ENCODE assay signal across 15 cellular contexts in genomic region chr14:95697764-95698163, GRCh38. TPM values are rescaled to one million over a fixed set of nuclear protein-coding genes. Genes with fewer than 3 reads are reported as not detected.
A peak's percentile ranks its signal among the peaks of the same experiment; 100 is the strongest.
DNase-seq lines count a peak whose midpoint lies in the region; ATAC-seq lines count a peak whose summit lies in the region.
"Had no signal": no experiment of that assay in that cellular context is flagged by ENCODE, and none has a peak within 500 bp of the region (broad histone marks: within the 10 kb centered on the region; RNA-seq: fewer than 3 reads in every experiment).

No MANE protein-coding gene starts in this region.

- peaks cover 20% of the 10 kb centered on the region for H3K27me3 Mint-ChIP-seq in memory B cell
- H3K27me3 Mint-ChIP-seq in CD8-positive, alpha-beta memory T cell, result peaks cover 10 to 57% of the 10 kb centered on the region in 2 donors

- no peaks in the 10 kb centered on the region for H3K36me3 Mint-ChIP-seq in memory B cell
- no peaks in the 10 kb centered on the region for H3K36me3 Mint-ChIP-seq in CD8-positive, alpha-beta memory T cell

- no peak overlapping the region for H3K27ac Mint-ChIP-seq in memory B cell
- H3K27ac Mint-ChIP-seq in CD8-positive, alpha-beta memory T cell, result no peak overlapping the region
- H3K27ac Mint-ChIP-seq: progenitor cell of endocrine pancreas had no signal

- POLR2A ChIA-PET in CD8-positive, alpha-beta memory T cell (lab: Charles Lee), result no interaction called here

- H3K4me3 ChIP-seq in CD8-positive, alpha-beta memory T cell (ENCODE audit: low read length), result no peak overlapping the region

- H3K27ac ChIP-seq in CD8-positive, alpha-beta memory T cell (ENCODE audit: low read depth, low read length), result no peak overlapping the region

- no peaks in the 10 kb centered on the region for H3K9me3 ChIP-seq in CD8-positive, alpha-beta memory T cell (ENCODE audit: low read length)

- H3K27me3 ChIP-seq in CD8-positive, alpha-beta memory T cell (ENCODE audit: insufficient read depth, low read length, poor library complexity, severe bottlenecking), result no peaks in the 10 kb centered on the region

- peaks cover 15% of the 10 kb centered on the region for H3K4me1 Mint-ChIP-seq in memory B cell
- H3K4me1 Mint-ChIP-seq in CD8-positive, alpha-beta memory T cell, result no peaks in the 10 kb centered on the region

- CTCF ChIA-PET in CD8-positive, alpha-beta memory T cell (lab: Charles Lee), result interaction anchor here (0.5 kb wide), 1 partner anchor 24 kb away, joined by 3 read pairs; no protein-coding TSS in a partner anchor

- no peaks in the 10 kb centered on the region for H3K9me3 Mint-ChIP-seq in memory B cell
- peaks cover 0 to 2% (median 0%) of the 10 kb centered on the region in 5 donors for H3K9me3 Mint-ChIP-seq in CD8-positive, alpha-beta memory T cell

- H3K36me3 ChIP-seq in CD8-positive, alpha-beta memory T cell (ENCODE audit: insufficient read depth, low read length), result no peaks in the 10 kb centered on the region

- DNase-seq in memory B cell (ENCODE audit: low spot score in 2 of 2), result no peak
- DNase-seq in NCI-H2196 (lab: John Stamatoyannopoulos, UW; ENCODE audit: unreplicated experiment), result no peak
- DNase-seq in CD8-positive, alpha-beta memory T cell, result no peak
- no peak for DNase-seq in activated CD4-positive, CD25-positive, alpha-beta regulatory T cell treated with anti-CD3 and anti-CD28 coated beads, Interleukin-2, amount 50 U/mL, for 72 hours
- DNase-seq in NCI-H82 treated with DMSO at 0.1 percent for 48 hours (lab: John Stamatoyannopoulos, UW; ENCODE audit: unreplicated experiment), result no peak
- DNase-seq: amniotic stem cell; effector CD8-positive, alpha-beta T cell; NCI-H1105; stimulated activated CD4-positive, alpha-beta T cell treated with anti-CD3 and anti-CD28 coated beads, Interleukin-4, amount 100 ng/mL, for 1 hour had no signal

- peak; percentile 33 for ATAC-seq in GM18520 (IDR thresholded peaks at IDR 0.05; ENCODE audit: unreplicated experiment)
- peak; percentile 50 for ATAC-seq in GM21526 (IDR thresholded peaks at IDR 0.05; ENCODE audit: low FRiP score, unreplicated experiment)
- peak; percentile 45 for ATAC-seq in HG03135 (IDR thresholded peaks at IDR 0.05; ENCODE audit: unreplicated experiment)
- peak; percentile 75 for ATAC-seq in memory B cell (ENCODE audit: low read depth)
- ATAC-seq: left lobe of liver had no signal

- no peak overlapping the region for H3K4me3 Mint-ChIP-seq in memory B cell
- no peak overlapping the region for H3K4me3 Mint-ChIP-seq in CD8-positive, alpha-beta memory T cell

- H3K4me1 ChIP-seq in CD8-positive, alpha-beta memory T cell (ENCODE audit: insufficient read depth, low read length), result no peaks in the 10 kb centered on the region

RNA-seq across cellular contexts. Expression of gene TCL1B, which starts 11.5 kb away (rescaled TPM):
- not detected for total RNA-seq in CD8-positive, alpha-beta memory T cell
- polyA plus RNA-seq in CD8-positive, alpha-beta memory T cell, result not detected
- total RNA-seq: left lobe of liver; progenitor cell of endocrine pancreas; T-helper 2 cell treated with Interferon-gamma antibody and Interleukin-4, amounts not matched to agents 100 ng/mL and 5 ng/mL, for 36 hours had no signal

RNA-seq across cellular contexts. Expression of gene TCL1A, which starts 16.2 kb away (rescaled TPM):
- not detected for total RNA-seq in CD8-positive, alpha-beta memory T cell
- not detected for polyA plus RNA-seq in CD8-positive, alpha-beta memory T cell
- total RNA-seq: left lobe of liver; progenitor cell of endocrine pancreas; T-helper 2 cell treated with Interferon-gamma antibody and Interleukin-4, amounts not matched to agents 100 ng/mL and 5 ng/mL, for 36 hours had no signal
